In genomic region chr7:31488562-31489203, GRCh38 we compare ENCODE assay signal across 8 cellular contexts. TPM values are rescaled to one million over a fixed set of nuclear protein-coding genes. Genes with fewer than 3 reads are reported as not detected.
DNase-seq lines count a peak whose midpoint lies in the region; ATAC-seq, FAIRE-seq and TF ChIP-seq lines count a peak whose summit lies in the region.

No MANE protein-coding gene starts in this region.

- H4K20me1 ChIP-seq in osteoblast (ENCODE audit: insufficient read depth, low read length), result no peaks in the 10 kb centered on the region

- no peaks in the 10 kb centered on the region for H3K9me3 ChIP-seq in SJSA1 (replicated peaks)
- no peaks in the 10 kb centered on the region for H3K9me3 ChIP-seq in osteoblast (ENCODE audit: low read depth, low read length)

- H3K27me3 ChIP-seq in SJSA1 (replicated peaks), result no peaks in the 10 kb centered on the region; the same call in 1 of the 2 replicates
- no peaks in the 10 kb centered on the region for H3K27me3 ChIP-seq in osteoblast (ENCODE audit: insufficient read depth, low read length)

- H3K4me3 ChIP-seq in SJSA1 (no peak overlapping the region), osteoblast (ENCODE audit: insufficient read depth, low read length) (no peak overlapping the region)

- no peak overlapping the region for H3K4me2 ChIP-seq in osteoblast (ENCODE audit: insufficient read depth, low read length)

- FAIRE-seq in HTR-8/SVneo (lab: Jason Lieb, UNC), result no peak

- H3K4me1 ChIP-seq in SJSA1 (replicated peaks), result no peaks in the 10 kb centered on the region
- H3K4me1 ChIP-seq in osteoblast (ENCODE audit: insufficient read depth, low read length), result no peaks in the 10 kb centered on the region

- peak; percentile 56 for TF ChIP-seq CTCF in osteoblast (IDR thresholded peaks at IDR 0.05; ENCODE audit: extremely low read depth, low read depth, low read length)

- peak; percentile 12 for DNase-seq in stimulated activated CD4-positive, alpha-beta T cell treated with anti-CD3 and anti-CD28 coated beads, Interleukin-12 subunit alpha, Interleukin-12 subunit beta, amount 100 ng/mL, for 4 hours
- DNase-seq in stimulated activated CD4-positive, alpha-beta T cell treated with anti-CD3 and anti-CD28 coated beads, Interleukin-4, amount 100 ng/mL, for 1 hour, result no peak
- DNase-seq in HTR-8/SVneo (ENCODE audit: insufficient read length, low spot score) (peak; percentile 28), SJSA1 (ENCODE audit: low read depth in 1 of 2, low spot score in 2 of 2) (peak; percentile 40 to 61), osteoblast (ENCODE audit: insufficient read length, low spot score, missing footprints) (peak; percentile 45), NCI-H2107 treated with DMSO at 0.1 percent for 48 hours (lab: John Stamatoyannopoulos, UW; ENCODE audit: unreplicated experiment) (no peak)

- H3K27ac ChIP-seq in SJSA1, result no peak overlapping the region
- no peak overlapping the region for H3K27ac ChIP-seq in osteoblast (ENCODE audit: low read depth, low read length)

- H3K36me3 ChIP-seq in SJSA1, result no peaks in the 10 kb centered on the region
- H3K36me3 ChIP-seq in osteoblast (ENCODE audit: insufficient read depth, low read length), result no peaks in the 10 kb centered on the region

- peak; percentile 98 for ATAC-seq in GM21737 (IDR thresholded peaks at IDR 0.05; ENCODE audit: unreplicated experiment)
- peak; percentile 64 for ATAC-seq in esophagus mucosa

- no peaks in the 10 kb centered on the region for H3K79me2 ChIP-seq in osteoblast (ENCODE audit: insufficient read depth, low read length)

- H2AFZ ChIP-seq in osteoblast (ENCODE audit: low read length), result no peak overlapping the region

RNA-seq across cellular contexts. Expression of gene ITPRID1, which starts 25.2 kb away (rescaled TPM):
- total RNA-seq in SJSA1 (2014; rRNA removed; shearing (Covaris generic)), result not detected in 2 replicates
- 0.28 TPM for total RNA-seq in esophagus mucosa
- not detected in 2 replicates for total RNA-seq in osteoblast

Comparison
In these comparisons a context has a peak if more than half of its experiments do, and no peak if none do; other contexts are left out.
1. DNase-seq: peak in stimulated activated CD4-positive, alpha-beta T cell treated with anti-CD3 and anti-CD28 coated beads, Interleukin-12 subunit alpha, Interleukin-12 subunit beta, amount 100 ng/mL, for 4 hours (single experiment), HTR-8/SVneo (single experiment), SJSA1 (2 of 2) and osteoblast (single experiment); none in stimulated activated CD4-positive, alpha-beta T cell treated with anti-CD3 and anti-CD28 coated beads, Interleukin-4, amount 100 ng/mL, for 1 hour (single experiment) and NCI-H2107 treated with DMSO at 0.1 percent for 48 hours (single experiment).